Comparison of ENCODE assay signal across 12 cellular contexts in the genomic region with DNA sequence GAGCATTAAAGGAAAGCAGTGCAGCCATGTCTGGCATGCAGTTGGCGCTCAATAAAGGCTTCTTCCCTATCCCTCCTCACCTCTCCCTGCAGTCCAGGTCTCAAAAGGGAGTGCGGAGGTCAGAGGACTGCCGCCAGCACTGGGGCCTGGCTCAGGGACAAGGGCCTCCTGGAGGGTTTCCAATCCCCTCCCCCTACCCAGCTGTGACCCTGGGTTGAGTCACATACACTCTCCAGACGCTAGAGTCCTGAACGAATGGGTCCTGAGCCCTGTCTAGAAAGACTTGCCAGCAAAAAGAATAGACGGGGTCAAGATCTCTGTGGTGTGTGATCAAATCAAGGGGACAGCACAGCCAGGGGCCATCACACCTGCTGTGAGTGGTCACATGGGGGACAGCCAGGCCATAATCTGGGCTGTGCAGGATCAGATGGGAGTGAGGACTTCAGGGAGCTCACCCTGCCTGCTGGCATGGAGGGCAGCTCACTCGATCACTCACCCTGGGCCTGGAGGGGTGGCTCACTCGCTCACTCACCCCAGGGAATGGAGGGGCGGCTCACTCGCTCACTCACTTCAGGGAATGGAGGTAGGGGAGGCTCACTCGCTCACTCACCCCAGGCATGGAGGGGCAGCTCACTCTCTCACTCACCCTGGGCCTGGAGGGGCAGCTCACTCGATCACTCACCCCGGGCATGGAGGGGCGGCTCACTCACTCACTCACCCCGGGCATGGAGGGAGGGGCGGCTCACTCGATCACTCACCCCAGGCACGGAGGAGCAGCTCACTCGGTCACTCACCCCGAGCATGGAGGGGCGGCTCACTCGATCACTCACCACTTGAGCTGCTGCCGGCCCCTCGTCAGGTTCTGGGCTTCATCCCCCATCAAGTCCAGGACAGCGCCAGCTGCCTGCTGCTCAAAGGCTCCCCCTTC. TPM values are rescaled to one million over a fixed set of nuclear protein-coding genes. Genes with fewer than 3 reads are reported as not detected.
DNase-seq lines count a peak whose midpoint lies in the region; ATAC-seq, FAIRE-seq and TF ChIP-seq lines count a peak whose summit lies in the region.
"Had no signal": no experiment of that assay in that cellular context is flagged by ENCODE, and none has a peak within 500 bp of the region (broad histone marks: within the 10 kb centered on the region; RNA-seq: fewer than 3 reads in every experiment).

No MANE protein-coding gene starts in this region.

- H3K27ac ChIP-seq in DND-41 (ENCODE audit: low read length) (peak overlapping the region; percentile 16; the same call in 1 of the 2 replicates), HepG2 (ENCODE audit: extremely low read length, insufficient read depth, low read length) (no peak overlapping the region), sigmoid colon (no peak overlapping the region)

- TF ChIP-seq CTCF in DND-41 (IDR thresholded peaks at IDR 0.05; ENCODE audit: borderline replicate concordance, extremely low read depth, low read length, poor library complexity, severe bottlenecking) (no peak), cardiac fibroblast (IDR thresholded peaks at IDR 0.05; ENCODE audit: low read depth, low read length) (no peak), HepG2 (CRISPR knock-in tag; IDR thresholded peaks at IDR 0.05) (no peak), sigmoid colon (IDR thresholded peaks at IDR 0.05) (no peak)

- no peak overlapping the region for H3K4me2 ChIP-seq in DND-41 (ENCODE audit: insufficient read depth, low read length)
- H3K4me2 ChIP-seq in HepG2 (ENCODE audit: low read depth, low read length) = no peak overlapping the region

- no peaks in the 10 kb centered on the region for H3K4me1 Mint-ChIP-seq in activated CD4-positive, alpha-beta T cell treated with anti-CD3 and anti-CD28 coated beads for 36 hours

- peaks cover 97% of the 10 kb centered on the region for H3K36me3 ChIP-seq in DND-41 (ENCODE audit: insufficient read depth, low read length)
- H3K36me3 ChIP-seq in MG63 = peaks cover 38% of the 10 kb centered on the region
- peaks cover 41 to 74% of the 10 kb centered on the region in 2 experiments for H3K36me3 ChIP-seq in HepG2 (replicated peaks in 1 of 2; ENCODE audit: control insufficient read depth in 1 of 2, insufficient read depth in 2 of 2, low read length in 2 of 2)
- peaks cover 50 to 100% (median 74%) of the 10 kb centered on the region in 4 donors for H3K36me3 ChIP-seq in sigmoid colon

- no peak overlapping the region for H2AFZ ChIP-seq in DND-41 (ENCODE audit: low read depth, low read length)
- H2AFZ ChIP-seq in HepG2 (ENCODE audit: low read length) = no peak overlapping the region

- no peak overlapping the region for H3K4me3 ChIP-seq in DND-41 (ENCODE audit: low read depth in 1 of 2, low read length in 2 of 2)
- H3K4me3 ChIP-seq in MG63 = no peak overlapping the region
- no peak overlapping the region for H3K4me3 ChIP-seq in cardiac fibroblast (replicated peaks in 1 of 2; ENCODE audit: low read depth in 2 of 2, low read length in 2 of 2)
- no peak overlapping the region for H3K4me3 ChIP-seq in HepG2 (replicated peaks in 1 of 3; ENCODE audit: insufficient read depth in 1 of 3, low read depth in 2 of 3, low read length in 3 of 3)
- H3K4me3 ChIP-seq in sigmoid colon = no peak overlapping the region
- H3K4me3 ChIP-seq: HAP-1 had no signal

- POLR2A ChIA-PET in HepG2 (lab: Yijun Ruan, JAX) = interaction anchor here (1.3 kb wide), 1 partner anchor 22 kb away, joined by 5 read pairs; a partner anchor contains a TSS
- POLR2A ChIA-PET in activated CD4-positive, alpha-beta T cell treated with anti-CD3 and anti-CD28 coated beads for 36 hours (lab: Charles Lee) = interaction anchor here (0.7 to 0.9 kb wide), 2 partner anchors 13 to 51 kb away, joined by 3 read pairs; a partner anchor contains a TSS

- TF ChIP-seq RAD21 in HepG2 (CRISPR knock-in tag; IDR thresholded peaks at IDR 0.05) = no peak

- no peaks in the 10 kb centered on the region for H3K9me3 Mint-ChIP-seq in activated CD4-positive, alpha-beta T cell treated with anti-CD3 and anti-CD28 coated beads for 36 hours (ENCODE audit: low read depth)
- H3K9me3 Mint-ChIP-seq: nephron had no signal

- no peak for TF ChIP-seq EP300 in HepG2 (IDR thresholded peaks at IDR 0.05; ENCODE audit: low read depth in 2 of 2, low read length in 2 of 2)
- no peak for TF ChIP-seq EP300 in HepG2 (CRISPR knock-in tag; IDR thresholded peaks at IDR 0.05; ENCODE audit: borderline replicate concordance)
- no peak for TF ChIP-seq EP300 in sigmoid colon (IDR thresholded peaks at IDR 0.05)

- TF ChIP-seq POLR2A in HepG2 (IDR thresholded peaks at IDR 0.05; ENCODE audit: insufficient read depth in 1 of 2, low read depth in 2 of 2, low read length in 2 of 2) (no peak), sigmoid colon (IDR thresholded peaks at IDR 0.05) (no peak)

- CTCF ChIA-PET in HepG2 (lab: Yijun Ruan, JAX; ENCODE audit: low intra/inter-chr PET ratio, low total read pairs) = no interaction called here
- CTCF ChIA-PET in activated CD4-positive, alpha-beta T cell treated with anti-CD3 and anti-CD28 coated beads for 36 hours (lab: Charles Lee) = interaction anchor here (0.7 to 3.5 kb wide), 3 partner anchors 9 to 14 kb away, joined by 3 to 23 read pairs (median 5); no protein-coding TSS in a partner anchor

- H3K4me3 Mint-ChIP-seq in activated CD4-positive, alpha-beta T cell treated with anti-CD3 and anti-CD28 coated beads for 36 hours = no peak overlapping the region
- H3K4me3 Mint-ChIP-seq: nephron had no signal

- H3K36me3 Mint-ChIP-seq in activated CD4-positive, alpha-beta T cell treated with anti-CD3 and anti-CD28 coated beads for 36 hours (ENCODE audit: low read depth) = peaks cover 44% of the 10 kb centered on the region

- H3K4me1 ChIP-seq in DND-41 (ENCODE audit: insufficient read depth, low read length) (no peaks in the 10 kb centered on the region), HepG2 (ENCODE audit: insufficient read depth, low read length) (no peaks in the 10 kb centered on the region), sigmoid colon (peaks cover 0 to 5% (median 0%) of the 10 kb centered on the region in 4 donors)
- H3K4me1 ChIP-seq: Caco-2 had no signal

- intact Hi-C loops in HepG2 (cut with micrococcal nuclease; ENCODE audit: unreplicated experiment) = no loop called here
- intact Hi-C loops in sigmoid colon (cut with DNase I) = no loop called here
- intact Hi-C loops in activated CD4-positive, alpha-beta T cell treated with anti-CD3 and anti-CD28 coated beads for 36 hours (cut with DNase I, micrococcal nuclease) = no loop called here

- H3K9ac ChIP-seq in DND-41 (ENCODE audit: low read depth, low read length) = no peak overlapping the region
- H3K9ac ChIP-seq in HepG2 (ENCODE audit: insufficient read depth, low read depth, low read length) = no peak overlapping the region

- DNase-seq in DND-41 (no peak), MG63 (peak; percentile 17), cardiac fibroblast (ENCODE audit: low read depth in 2 of 2) (peak; percentile 56 to 65), HepG2 (ENCODE audit: low spot score) (no peak), sigmoid colon (no peak), inferior parietal cortex (ENCODE audit: extremely low spot score) (no peak)
- DNase-seq in activated CD4-positive, alpha-beta T cell treated with anti-CD3 and anti-CD28 coated beads for 36 hours = no peak
- DNase-seq in activated T-cell treated with anti-CD3 and anti-CD28 coated beads, Interleukin-2, amount 50 U/mL, for 48 hours = no peak
- DNase-seq: NCI-H1436 treated with DMSO at 0.1 percent for 48 hours had no signal

- in situ Hi-C loops in HepG2 (cut with HindIII; ENCODE audit: extremely low pct_ligation_motif_present, low pct_unique_long_range_greater_than_20kb) = no loop called here

- FAIRE-seq in HepG2 (lab: Jason Lieb, UNC) = no peak

- H4K20me1 ChIP-seq in DND-41 (ENCODE audit: insufficient read depth, low read length) (peaks cover 29% of the 10 kb centered on the region), HepG2 (ENCODE audit: insufficient read depth, low read length) (peaks cover 4% of the 10 kb centered on the region; the same call in 1 of the 2 replicates)

- WGBS in HepG2 (ENCODE audit: low lambda C conversion rate) = 83% methylated on average over 13 of the region's 25 CpGs
- WGBS in sigmoid colon, 2 donors = 91 to 92% methylated on average over 25 of the region's 25 CpGs

- no peaks in the 10 kb centered on the region for H3K9me3 ChIP-seq in DND-41 (ENCODE audit: insufficient read depth, low read length, severe bottlenecking)
- H3K9me3 ChIP-seq in MG63 = no peaks in the 10 kb centered on the region
- H3K9me3 ChIP-seq in HepG2 (ENCODE audit: low read length) = no peaks in the 10 kb centered on the region
- H3K9me3 ChIP-seq in sigmoid colon = no peaks in the 10 kb centered on the region
- H3K9me3 ChIP-seq: Caco-2, HAP-1 had no signal

- BruUV-seq in HepG2 (replicated peaks; lab: Mats Ljungman, UMichigan) = no TSS peak

- H3K27ac Mint-ChIP-seq in activated CD4-positive, alpha-beta T cell treated with anti-CD3 and anti-CD28 coated beads for 36 hours = no peak overlapping the region
- H3K27ac Mint-ChIP-seq: nephron had no signal

- no peaks in the 10 kb centered on the region for H3K27me3 Mint-ChIP-seq in activated CD4-positive, alpha-beta T cell treated with anti-CD3 and anti-CD28 coated beads for 36 hours

- H3K27me3 ChIP-seq in DND-41 (ENCODE audit: insufficient read depth, low read length, poor library complexity) (no peaks in the 10 kb centered on the region), MG63 (no peaks in the 10 kb centered on the region), HepG2 (ENCODE audit: control insufficient read depth in 1 of 2, insufficient read depth in 2 of 2, low read length in 2 of 2) (no peaks in the 10 kb centered on the region), sigmoid colon (peaks cover 0 to 10% (median 0%) of the 10 kb centered on the region in 3 donors)

- H3K79me2 ChIP-seq in DND-41 (ENCODE audit: insufficient read depth, low read length) (no peaks in the 10 kb centered on the region), HepG2 (ENCODE audit: insufficient read depth, low read length) (no peaks in the 10 kb centered on the region)

- ATAC-seq in DND-41 (ENCODE audit: insufficient read depth, low read depth) (no peak), HepG2 (peak; percentile 16; the same call in 1 of the 3 replicates)
- no peak for ATAC-seq in activated CD4-positive, alpha-beta T cell treated with anti-CD3 and anti-CD28 coated beads for 36 hours

RNA-seq across cellular contexts. Expression of a gene that starts 12.8 kb away (rescaled TPM):
- not detected in 2 replicates for total RNA-seq in MG63 (2014; rRNA removed; shearing (Covaris generic); ENCODE audit: low replicate concordance)
- not detected in 2 replicates for total RNA-seq in HepG2 (2016; rRNA removed; fragmentation: Illumina TruSeq; extraction: Trizol)
- not detected in 2 replicates for total RNA-seq in HepG2 (2016; cell fraction: cytosol; rRNA removed; fragmentation: Illumina TruSeq; extraction: Trizol; ENCODE audit: low read depth)
- not detected in 2 replicates for total RNA-seq in HepG2 (2016; cell fraction: insoluble cytoplasmic fraction; rRNA removed; fragmentation: Illumina TruSeq; extraction: Trizol)
- not detected in 2 replicates for total RNA-seq in HepG2 (2016; cell fraction: membrane; rRNA removed; fragmentation: Illumina TruSeq; extraction: Trizol)
- total RNA-seq in HepG2 (2016; cell fraction: nucleus; rRNA removed; fragmentation: Illumina TruSeq; extraction: Trizol) = not detected in 2 replicates
- polyA plus RNA-seq in HepG2 (2011; rRNA removed) = not detected in 2 replicates
- not detected in 2 replicates for polyA plus RNA-seq in HepG2 (2011; cell fraction: cytosol; rRNA removed)
- not detected in 2 replicates for polyA plus RNA-seq in HepG2 (2011; cell fraction: nucleus; rRNA removed)
- polyA plus RNA-seq in HepG2 (2012) = not detected in 2 replicates
- not detected in 2 replicates for polyA plus RNA-seq in HepG2 (2016; cell fraction: cytosol; fragmentation: Illumina TruSeq; extraction: Trizol; ENCODE audit: low read depth)
- not detected in 2 replicates for polyA plus RNA-seq in HepG2 (2016; cell fraction: insoluble cytoplasmic fraction; fragmentation: Illumina TruSeq; extraction: Trizol; ENCODE audit: low read depth)
- polyA plus RNA-seq in HepG2 (2016; cell fraction: membrane; fragmentation: Illumina TruSeq; extraction: Trizol; ENCODE audit: low read depth) = not detected in 2 replicates
- not detected in 2 replicates for polyA plus RNA-seq in HepG2 (2016; cell fraction: nucleus; fragmentation: Illumina TruSeq; extraction: Trizol; ENCODE audit: insufficient read depth, low read depth)
- polyA minus RNA-seq in HepG2 (2011; rRNA and poly(A)+ RNA removed; ENCODE audit: low replicate concordance) = not detected in 2 replicates
- not detected in 2 replicates for polyA minus RNA-seq in HepG2 (2011; cell fraction: cytosol; rRNA and poly(A)+ RNA removed)
- polyA minus RNA-seq in HepG2 (2011; cell fraction: nucleus; rRNA and poly(A)+ RNA removed) = not detected in 2 replicates
- not detected for total RNA-seq in sigmoid colon
- under 1 TPM; 0.42 to 0.60 (median 0.46) TPM for polyA plus RNA-seq in sigmoid colon
- total RNA-seq in activated CD4-positive, alpha-beta T cell treated with anti-CD3 and anti-CD28 coated beads for 36 hours = 1 to 10 TPM in 1 of 2 experiments, under 1 TPM in 1; 0.86 to 1.1 TPM

RNA-seq across cellular contexts. Expression of a gene that starts 22.9 kb away (rescaled TPM):
- total RNA-seq in MG63 (2014; rRNA removed; shearing (Covaris generic); ENCODE audit: low replicate concordance) = 80.5 and 82.0 TPM in 2 replicates
- 45.1 and 59.7 TPM in 2 replicates for total RNA-seq in HepG2 (2016; rRNA removed; fragmentation: Illumina TruSeq; extraction: Trizol)
- 5.0 and 6.8 TPM in 2 replicates for total RNA-seq in HepG2 (2016; cell fraction: cytosol; rRNA removed; fragmentation: Illumina TruSeq; extraction: Trizol; ENCODE audit: low read depth)
- 44.2 and 60.5 TPM in 2 replicates for total RNA-seq in HepG2 (2016; cell fraction: insoluble cytoplasmic fraction; rRNA removed; fragmentation: Illumina TruSeq; extraction: Trizol)
- total RNA-seq in HepG2 (2016; cell fraction: membrane; rRNA removed; fragmentation: Illumina TruSeq; extraction: Trizol) = 15.7 and 17.4 TPM in 2 replicates
- 30.5 and 38.6 TPM in 2 replicates for total RNA-seq in HepG2 (2016; cell fraction: nucleus; rRNA removed; fragmentation: Illumina TruSeq; extraction: Trizol)
- 51.3 and 61.1 TPM in 2 replicates for polyA plus RNA-seq in HepG2 (2011; rRNA removed)
- 33.9 and 54.0 TPM in 2 replicates for polyA plus RNA-seq in HepG2 (2011; cell fraction: cytosol; rRNA removed)
- polyA plus RNA-seq in HepG2 (2011; cell fraction: nucleus; rRNA removed) = 56.0 and 66.1 TPM in 2 replicates
- 29.2 and 33.1 TPM in 2 replicates for polyA plus RNA-seq in HepG2 (2012)
- polyA plus RNA-seq in HepG2 (2016; cell fraction: cytosol; fragmentation: Illumina TruSeq; extraction: Trizol; ENCODE audit: low read depth) = 4.2 and 4.5 TPM in 2 replicates
- 61.6 and 69.4 TPM in 2 replicates for polyA plus RNA-seq in HepG2 (2016; cell fraction: insoluble cytoplasmic fraction; fragmentation: Illumina TruSeq; extraction: Trizol; ENCODE audit: low read depth)
- 8.9 and 13.8 TPM in 2 replicates for polyA plus RNA-seq in HepG2 (2016; cell fraction: membrane; fragmentation: Illumina TruSeq; extraction: Trizol; ENCODE audit: low read depth)
- 93.7 and 96.2 TPM in 2 replicates for polyA plus RNA-seq in HepG2 (2016; cell fraction: nucleus; fragmentation: Illumina TruSeq; extraction: Trizol; ENCODE audit: insufficient read depth, low read depth)
- 67.7 and 93.0 TPM in 2 replicates for polyA minus RNA-seq in HepG2 (2011; rRNA and poly(A)+ RNA removed; ENCODE audit: low replicate concordance)
- polyA minus RNA-seq in HepG2 (2011; cell fraction: cytosol; rRNA and poly(A)+ RNA removed) = 23.5 and 27.4 TPM in 2 replicates
- polyA minus RNA-seq in HepG2 (2011; cell fraction: nucleus; rRNA and poly(A)+ RNA removed) = 26.4 and 35.3 TPM in 2 replicates
- total RNA-seq in sigmoid colon = 10 to 100 TPM; 24.5 to 47.4 (median 40.8) TPM
- 10 to 100 TPM; 19.2 to 82.8 (median 25.4) TPM for polyA plus RNA-seq in sigmoid colon
- 100 to 1,000 TPM; 118 to 132 TPM for total RNA-seq in activated CD4-positive, alpha-beta T cell treated with anti-CD3 and anti-CD28 coated beads for 36 hours

RNA-seq across cellular contexts. Expression of a gene that starts 23.2 kb away (rescaled TPM):
- 34.4 and 38.6 TPM in 2 replicates for total RNA-seq in MG63 (2014; rRNA removed; shearing (Covaris generic); ENCODE audit: low replicate concordance)
- total RNA-seq in HepG2 (2016; rRNA removed; fragmentation: Illumina TruSeq; extraction: Trizol) (28.1 and 28.9 TPM in 2 replicates), sigmoid colon (10 to 100 TPM; 12.5 to 18.3 (median 15.5) TPM)
- 34.7 and 44.4 TPM in 2 replicates for total RNA-seq in HepG2 (2016; cell fraction: cytosol; rRNA removed; fragmentation: Illumina TruSeq; extraction: Trizol; ENCODE audit: low read depth)
- 25.7 and 31.1 TPM in 2 replicates for total RNA-seq in HepG2 (2016; cell fraction: insoluble cytoplasmic fraction; rRNA removed; fragmentation: Illumina TruSeq; extraction: Trizol)
- total RNA-seq in HepG2 (2016; cell fraction: membrane; rRNA removed; fragmentation: Illumina TruSeq; extraction: Trizol) = 58.4 and 67.9 TPM in 2 replicates
- 16.2 and 17.8 TPM in 2 replicates for total RNA-seq in HepG2 (2016; cell fraction: nucleus; rRNA removed; fragmentation: Illumina TruSeq; extraction: Trizol)
- polyA plus RNA-seq in HepG2 (2011; rRNA removed) (12.4 and 14.3 TPM in 2 replicates), sigmoid colon (10 to 100 TPM; 16.2 to 28.4 (median 18.7) TPM)
- polyA plus RNA-seq in HepG2 (2011; cell fraction: cytosol; rRNA removed) = 13.8 and 16.3 TPM in 2 replicates
- 8.9 and 10.1 TPM in 2 replicates for polyA plus RNA-seq in HepG2 (2011; cell fraction: nucleus; rRNA removed)
- polyA plus RNA-seq in HepG2 (2012) = 8.6 and 10.6 TPM in 2 replicates
- 48.9 and 64.2 TPM in 2 replicates for polyA plus RNA-seq in HepG2 (2016; cell fraction: cytosol; fragmentation: Illumina TruSeq; extraction: Trizol; ENCODE audit: low read depth)
- 35.7 and 37.7 TPM in 2 replicates for polyA plus RNA-seq in HepG2 (2016; cell fraction: insoluble cytoplasmic fraction; fragmentation: Illumina TruSeq; extraction: Trizol; ENCODE audit: low read depth)
- polyA plus RNA-seq in HepG2 (2016; cell fraction: membrane; fragmentation: Illumina TruSeq; extraction: Trizol; ENCODE audit: low read depth) = 64.3 and 73.8 TPM in 2 replicates
- polyA plus RNA-seq in HepG2 (2016; cell fraction: nucleus; fragmentation: Illumina TruSeq; extraction: Trizol; ENCODE audit: insufficient read depth, low read depth) = 21.0 and 24.3 TPM in 2 replicates
- 12.2 and 25.5 TPM in 2 replicates for polyA minus RNA-seq in HepG2 (2011; rRNA and poly(A)+ RNA removed; ENCODE audit: low replicate concordance)
- polyA minus RNA-seq in HepG2 (2011; cell fraction: cytosol; rRNA and poly(A)+ RNA removed) = 6.2 and 7.6 TPM in 2 replicates
- polyA minus RNA-seq in HepG2 (2011; cell fraction: nucleus; rRNA and poly(A)+ RNA removed) = 11.1 and 14.5 TPM in 2 replicates
- 10 to 100 TPM; 23.4 to 25.7 TPM for total RNA-seq in activated CD4-positive, alpha-beta T cell treated with anti-CD3 and anti-CD28 coated beads for 36 hours

RNA-seq across cellular contexts. Expression of a gene that starts 26.8 kb away (rescaled TPM):
- not detected in 2 replicates for total RNA-seq in MG63 (2014; rRNA removed; shearing (Covaris generic); ENCODE audit: low replicate concordance)
- total RNA-seq in HepG2 (2016; rRNA removed; fragmentation: Illumina TruSeq; extraction: Trizol) = not detected in 2 replicates
- total RNA-seq in HepG2 (2016; cell fraction: cytosol; rRNA removed; fragmentation: Illumina TruSeq; extraction: Trizol; ENCODE audit: low read depth) = 0.18 TPM in 1 of 2 replicates, not detected in the other
- not detected in 2 replicates for total RNA-seq in HepG2 (2016; cell fraction: insoluble cytoplasmic fraction; rRNA removed; fragmentation: Illumina TruSeq; extraction: Trizol)
- total RNA-seq in HepG2 (2016; cell fraction: membrane; rRNA removed; fragmentation: Illumina TruSeq; extraction: Trizol) = not detected in 2 replicates
- total RNA-seq in HepG2 (2016; cell fraction: nucleus; rRNA removed; fragmentation: Illumina TruSeq; extraction: Trizol) = not detected in 2 replicates
- not detected in 2 replicates for polyA plus RNA-seq in HepG2 (2011; rRNA removed)
- not detected in 2 replicates for polyA plus RNA-seq in HepG2 (2011; cell fraction: cytosol; rRNA removed)
- polyA plus RNA-seq in HepG2 (2011; cell fraction: nucleus; rRNA removed) = 0.07 and 0.31 TPM in 2 replicates
- not detected in 2 replicates for polyA plus RNA-seq in HepG2 (2012)
- polyA plus RNA-seq in HepG2 (2016; cell fraction: cytosol; fragmentation: Illumina TruSeq; extraction: Trizol; ENCODE audit: low read depth) = 0.12 TPM in 1 of 2 replicates, not detected in the other
- not detected in 2 replicates for polyA plus RNA-seq in HepG2 (2016; cell fraction: insoluble cytoplasmic fraction; fragmentation: Illumina TruSeq; extraction: Trizol; ENCODE audit: low read depth)
- polyA plus RNA-seq in HepG2 (2016; cell fraction: membrane; fragmentation: Illumina TruSeq; extraction: Trizol; ENCODE audit: low read depth) = not detected in 2 replicates
- 0.72 TPM in 1 of 2 replicates, not detected in the other for polyA plus RNA-seq in HepG2 (2016; cell fraction: nucleus; fragmentation: Illumina TruSeq; extraction: Trizol; ENCODE audit: insufficient read depth, low read depth)
- 0.30 TPM in 1 of 2 replicates, not detected in the other for polyA minus RNA-seq in HepG2 (2011; rRNA and poly(A)+ RNA removed; ENCODE audit: low replicate concordance)
- not detected in 2 replicates for polyA minus RNA-seq in HepG2 (2011; cell fraction: cytosol; rRNA and poly(A)+ RNA removed)
- polyA minus RNA-seq in HepG2 (2011; cell fraction: nucleus; rRNA and poly(A)+ RNA removed) = not detected in 2 replicates
- total RNA-seq in sigmoid colon = under 1 TPM in 2 of 4 donors, not detected in 2; under 0.01 to 0.28 TPM
- polyA plus RNA-seq in sigmoid colon = 10 to 100 TPM in 1 of 3 donors, 1 to 10 TPM in 2; 3.0 to 10.5 (median 5.1) TPM
- total RNA-seq in activated CD4-positive, alpha-beta T cell treated with anti-CD3 and anti-CD28 coated beads for 36 hours = 10 to 100 TPM in 1 of 2 experiments, 1 to 10 TPM in 1; 9.0 to 10.6 TPM
- total RNA-seq: Caco-2 had no signal

RNA-seq across cellular contexts. Expression of a gene that starts 58.9 kb away (rescaled TPM):
- total RNA-seq in MG63 (2014; rRNA removed; shearing (Covaris generic); ENCODE audit: low replicate concordance) = 3.9 and 5.4 TPM in 2 replicates
- 3.8 and 8.0 TPM in 2 replicates for total RNA-seq in HepG2 (2016; rRNA removed; fragmentation: Illumina TruSeq; extraction: Trizol)
- 4.4 and 4.6 TPM in 2 replicates for total RNA-seq in HepG2 (2016; cell fraction: cytosol; rRNA removed; fragmentation: Illumina TruSeq; extraction: Trizol; ENCODE audit: low read depth)
- total RNA-seq in HepG2 (2016; cell fraction: insoluble cytoplasmic fraction; rRNA removed; fragmentation: Illumina TruSeq; extraction: Trizol) = 3.0 and 10.0 TPM in 2 replicates
- total RNA-seq in HepG2 (2016; cell fraction: membrane; rRNA removed; fragmentation: Illumina TruSeq; extraction: Trizol) = 4.2 and 4.5 TPM in 2 replicates
- 12.3 and 15.7 TPM in 2 replicates for total RNA-seq in HepG2 (2016; cell fraction: nucleus; rRNA removed; fragmentation: Illumina TruSeq; extraction: Trizol)
- polyA plus RNA-seq in HepG2 (2011; rRNA removed) = 26.8 and 33.5 TPM in 2 replicates
- polyA plus RNA-seq in HepG2 (2011; cell fraction: cytosol; rRNA removed) = 10.3 and 10.4 TPM in 2 replicates
- polyA plus RNA-seq in HepG2 (2011; cell fraction: nucleus; rRNA removed) = 183 and 201 TPM in 2 replicates
- polyA plus RNA-seq in HepG2 (2012) = 18.0 and 21.8 TPM in 2 replicates
- polyA plus RNA-seq in HepG2 (2016; cell fraction: cytosol; fragmentation: Illumina TruSeq; extraction: Trizol; ENCODE audit: low read depth) = 0.84 and 1.4 TPM in 2 replicates
- 3.5 and 4.1 TPM in 2 replicates for polyA plus RNA-seq in HepG2 (2016; cell fraction: insoluble cytoplasmic fraction; fragmentation: Illumina TruSeq; extraction: Trizol; ENCODE audit: low read depth)
- polyA plus RNA-seq in HepG2 (2016; cell fraction: membrane; fragmentation: Illumina TruSeq; extraction: Trizol; ENCODE audit: low read depth) = 2.5 and 2.8 TPM in 2 replicates
- 42.1 and 42.8 TPM in 2 replicates for polyA plus RNA-seq in HepG2 (2016; cell fraction: nucleus; fragmentation: Illumina TruSeq; extraction: Trizol; ENCODE audit: insufficient read depth, low read depth)
- polyA minus RNA-seq in HepG2 (2011; rRNA and poly(A)+ RNA removed; ENCODE audit: low replicate concordance) = 40.0 and 48.9 TPM in 2 replicates
- 7.3 and 9.8 TPM in 2 replicates for polyA minus RNA-seq in HepG2 (2011; cell fraction: cytosol; rRNA and poly(A)+ RNA removed)
- 45.8 and 47.1 TPM in 2 replicates for polyA minus RNA-seq in HepG2 (2011; cell fraction: nucleus; rRNA and poly(A)+ RNA removed)
- 10 to 100 TPM; 25.7 to 51.5 (median 28.9) TPM for total RNA-seq in sigmoid colon
- 10 to 100 TPM in 1 of 3 donors, 1 to 10 TPM in 2; 6.0 to 51.0 (median 9.7) TPM for polyA plus RNA-seq in sigmoid colon
- total RNA-seq in activated CD4-positive, alpha-beta T cell treated with anti-CD3 and anti-CD28 coated beads for 36 hours = 10 to 100 TPM; 35.5 to 37.0 TPM

Comparison
In these comparisons a context has a peak if more than half of its experiments do, and no peak if none do; other contexts are left out.
1. DNase-seq: peak in MG63 (single experiment) and cardiac fibroblast (2 of 2); none in DND-41 (single experiment), HepG2 (single experiment), sigmoid colon (single experiment), activated CD4-positive, alpha-beta T cell treated with anti-CD3 and anti-CD28 coated beads for 36 hours (single experiment), activated T-cell treated with anti-CD3 and anti-CD28 coated beads, Interleukin-2, amount 50 U/mL, for 48 hours (0 of 2) and inferior parietal cortex (single experiment).